Comparison of ENCODE assay signal across 13 cellular contexts in genomic region chr10:124386186-124387077, GRCh38.
"Had no signal": no experiment of that assay in that cellular context is flagged by ENCODE, and none has a peak within 500 bp of the region (broad histone marks: within the 10 kb centered on the region; RNA-seq: fewer than 3 reads in every experiment).

No MANE protein-coding gene starts in this region.

- H3K9me3 ChIP-seq: body of pancreas, left lung, right atrium auricular region had no signal

- ATAC-seq: activated CD8-positive, alpha-beta T cell treated with anti-CD3 and anti-CD28 coated beads, Interleukin-2, amount 10 ng/mL, durations not matched to agents 7 days and 5 days; activated T-helper 17 cell treated with anti-CD3 and anti-CD28 coated beads, Interleukin-2, amount 50 U/mL, for 72 hours; body of pancreas; left lung; stimulated activated memory B cell treated with anti-CD40 and anti-IgM and Interleukin-4, amounts not matched to agents 10 μg/mL and 1 μg/mL and 100 μg/mL, for 72 hours had no signal

- H3K27me3 ChIP-seq: body of pancreas, right atrium auricular region had no signal

- H3K27ac ChIP-seq: body of pancreas, left lung, right atrium auricular region, WERI-Rb-1 had no signal

- H3K4me3 ChIP-seq: body of pancreas, left lung, right atrium auricular region had no signal

- H3K4me3 Mint-ChIP-seq: activated CD8-positive, alpha-beta T cell treated with anti-CD3 and anti-CD28 coated beads, Interleukin-2, amount 10 ng/mL, durations not matched to agents 7 days and 5 days; activated naive CD4-positive, alpha-beta T cell treated with anti-CD3 and anti-CD28 coated beads, Interleukin-2, amount 50 U/mL, for 24 hours; activated T-helper 17 cell treated with anti-CD3 and anti-CD28 coated beads, Interleukin-2, amount 50 U/mL, for 72 hours; stimulated activated memory B cell treated with anti-CD40 and anti-IgM and Interleukin-4, amounts not matched to agents 10 μg/mL and 1 μg/mL and 100 μg/mL, for 72 hours had no signal

- H3K36me3 ChIP-seq: left lung, right atrium auricular region, WERI-Rb-1 had no signal

- H3K27ac Mint-ChIP-seq: activated CD8-positive, alpha-beta T cell treated with anti-CD3 and anti-CD28 coated beads, Interleukin-2, amount 10 ng/mL, durations not matched to agents 7 days and 5 days; activated naive CD4-positive, alpha-beta T cell treated with anti-CD3 and anti-CD28 coated beads, Interleukin-2, amount 50 U/mL, for 24 hours; activated T-helper 17 cell treated with anti-CD3 and anti-CD28 coated beads, Interleukin-2, amount 50 U/mL, for 72 hours; stimulated activated memory B cell treated with anti-CD40 and anti-IgM and Interleukin-4, amounts not matched to agents 10 μg/mL and 1 μg/mL and 100 μg/mL, for 72 hours had no signal

- H3K9me3 Mint-ChIP-seq: activated naive CD4-positive, alpha-beta T cell treated with anti-CD3 and anti-CD28 coated beads, Interleukin-2, amount 50 U/mL, for 24 hours; activated T-helper 17 cell treated with anti-CD3 and anti-CD28 coated beads, Interleukin-2, amount 50 U/mL, for 72 hours; stimulated activated memory B cell treated with anti-CD40 and anti-IgM and Interleukin-4, amounts not matched to agents 10 μg/mL and 1 μg/mL and 100 μg/mL, for 72 hours had no signal

- H3K4me1 Mint-ChIP-seq: activated naive CD4-positive, alpha-beta T cell treated with anti-CD3 and anti-CD28 coated beads, Interleukin-2, amount 50 U/mL, for 24 hours; activated T-helper 17 cell treated with anti-CD3 and anti-CD28 coated beads, Interleukin-2, amount 50 U/mL, for 72 hours; stimulated activated memory B cell treated with anti-CD40 and anti-IgM and Interleukin-4, amounts not matched to agents 10 μg/mL and 1 μg/mL and 100 μg/mL, for 72 hours had no signal

- H3K36me3 Mint-ChIP-seq: activated naive CD4-positive, alpha-beta T cell treated with anti-CD3 and anti-CD28 coated beads, Interleukin-2, amount 50 U/mL, for 24 hours; stimulated activated memory B cell treated with anti-CD40 and anti-IgM and Interleukin-4, amounts not matched to agents 10 μg/mL and 1 μg/mL and 100 μg/mL, for 72 hours had no signal

- DNase-seq: activated CD4-positive, alpha-beta T cell treated with anti-CD3 and anti-CD28 coated beads for 48 hours; activated CD8-positive, alpha-beta T cell treated with anti-CD3 and anti-CD28 coated beads, Interleukin-2, amount 10 ng/mL, durations not matched to agents 7 days and 5 days; body of pancreas; cerebellar nuclear complex; dermis blood vessel endothelial cell; left lung; stimulated activated CD4-positive, alpha-beta T cell treated with anti-CD3 and anti-CD28 coated beads, Interleukin-1b, Interleukin-23, amount 100 ng/mL, for 48 hours; T-helper 1 cell; WERI-Rb-1 had no signal
